In genomic region chr14:69041783-69042182, GRCh38 we compare ENCODE assay signal across 1 cellular context.
TF ChIP-seq lines count a peak whose summit lies in the region.

No MANE protein-coding gene starts in this region.

TF ChIP-seq in IMR-90, 13 proteins besides CTCF, POLR2A, EP300 and RAD21 (continued from another document):
- no peak for TF ChIP-seq MAFK (IDR thresholded peaks at IDR 0.05; ENCODE audit: low read depth, low read length)
- TF ChIP-seq, protein P1, sequence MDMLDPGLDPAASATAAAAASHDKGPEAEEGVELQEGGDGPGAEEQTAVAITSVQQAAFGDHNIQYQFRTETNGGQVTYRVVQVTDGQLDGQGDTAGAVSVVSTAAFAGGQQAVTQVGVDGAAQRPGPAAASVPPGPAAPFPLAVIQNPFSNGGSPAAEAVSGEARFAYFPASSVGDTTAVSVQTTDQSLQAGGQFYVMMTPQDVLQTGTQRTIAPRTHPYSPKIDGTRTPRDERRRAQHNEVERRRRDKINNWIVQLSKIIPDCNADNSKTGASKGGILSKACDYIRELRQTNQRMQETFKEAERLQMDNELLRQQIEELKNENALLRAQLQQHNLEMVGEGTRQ (IDR thresholded peaks at IDR 0.05; ENCODE audit: low read depth, low read length): no peak
- TF ChIP-seq, protein P2, sequence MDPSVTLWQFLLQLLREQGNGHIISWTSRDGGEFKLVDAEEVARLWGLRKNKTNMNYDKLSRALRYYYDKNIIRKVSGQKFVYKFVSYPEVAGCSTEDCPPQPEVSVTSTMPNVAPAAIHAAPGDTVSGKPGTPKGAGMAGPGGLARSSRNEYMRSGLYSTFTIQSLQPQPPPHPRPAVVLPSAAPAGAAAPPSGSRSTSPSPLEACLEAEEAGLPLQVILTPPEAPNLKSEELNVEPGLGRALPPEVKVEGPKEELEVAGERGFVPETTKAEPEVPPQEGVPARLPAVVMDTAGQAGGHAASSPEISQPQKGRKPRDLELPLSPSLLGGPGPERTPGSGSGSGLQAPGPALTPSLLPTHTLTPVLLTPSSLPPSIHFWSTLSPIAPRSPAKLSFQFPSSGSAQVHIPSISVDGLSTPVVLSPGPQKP (IDR thresholded peaks at IDR 0.05; ENCODE audit: borderline replicate concordance, low read depth, low read length): no peak
- no peak for TF ChIP-seq BHLHE40 (IDR thresholded peaks at IDR 0.05; ENCODE audit: low read depth, low read length)
- TF ChIP-seq FOS (IDR thresholded peaks at IDR 0.05; ENCODE audit: low read depth, low read length): no peak
- TF ChIP-seq RCOR1 (IDR thresholded peaks at IDR 0.05; ENCODE audit: insufficient replicate concordance, low read length): no peak
- TF ChIP-seq MXI1 (IDR thresholded peaks at IDR 0.05; ENCODE audit: borderline replicate concordance, low read depth, low read length): no peak
- no peak for TF ChIP-seq RFX5 (IDR thresholded peaks at IDR 0.05; ENCODE audit: low read depth, low read length)
- TF ChIP-seq CEBPB (IDR thresholded peaks at IDR 0.05; ENCODE audit: low read depth, low read length): no peak
- no peak for TF ChIP-seq SMC3 (IDR thresholded peaks at IDR 0.05; ENCODE audit: low read depth, low read length)
- no peak for TF ChIP-seq NFE2L2 (IDR thresholded peaks at IDR 0.05; ENCODE audit: low read depth, low read length)
- no peak for TF ChIP-seq CHD1 (IDR thresholded peaks at IDR 0.05; ENCODE audit: low read depth, low read length)
